15 cellular contexts compared by ENCODE assay signal in genomic region chr7:100897772-100898454, GRCh38. TPM values are rescaled to one million over a fixed set of nuclear protein-coding genes. Genes with fewer than 3 reads are reported as not detected.
DNase-seq lines count a peak whose midpoint lies in the region; ATAC-seq, FAIRE-seq and TF ChIP-seq lines count a peak whose summit lies in the region.
"Had no signal": no experiment of that assay in that cellular context is flagged by ENCODE, and none has a peak within 500 bp of the region (broad histone marks: within the 10 kb centered on the region; RNA-seq: fewer than 3 reads in every experiment).

No MANE protein-coding gene starts in this region.

- H3K4me3 Mint-ChIP-seq in WTC11 = peak overlapping the region; percentile 65

- 43 to 47% methylated on average over 13 of the region's 13 CpGs for WGBS in pancreas, 2 donors

- POLR2A ChIA-PET in WTC11 (lab: Charles Lee) = no interaction called here

- peaks cover 0 to 16% (median 5%) of the 10 kb centered on the region in 3 donors for H3K4me1 ChIP-seq in pancreas

- peaks cover 32% of the 10 kb centered on the region for H3K27me3 Mint-ChIP-seq in WTC11 (ENCODE audit: low read depth)

- no peaks in the 10 kb centered on the region for H3K36me3 ChIP-seq in pancreas
- H3K36me3 ChIP-seq: gastroesophageal sphincter, left ventricle myocardium inferior had no signal

- no peak for FAIRE-seq in pancreas (lab: Jason Lieb, UNC)
- FAIRE-seq: A204.1 had no signal

- no peaks in the 10 kb centered on the region for H3K9me3 Mint-ChIP-seq in WTC11

- no peaks in the 10 kb centered on the region for H3K27me3 ChIP-seq in pancreas

- DNase-seq in DMS153 (lab: John Stamatoyannopoulos, UW) (peak; percentile 59), DMS153 treated with DMSO at 0.1 percent for 48 hours (lab: John Stamatoyannopoulos, UW; ENCODE audit: unreplicated experiment) (no peak), WTC11 (ENCODE audit: low spot score) (no peak), left colon (peak; percentile 60 to 78), pancreas (peak in 2 of 6 donors; percentile 17 to 44)
- DNase-seq in activated CD8-positive, alpha-beta memory T cell treated with anti-CD3 and anti-CD28 coated beads for 24 hours = no peak
- DNase-seq: NCI-H1694 treated with DMSO at 0.1 percent for 48 hours, NCI-H446 treated with DMSO at 0.1 percent for 48 hours, SHP77 had no signal

- peak overlapping the region in 2 of 4 donors; percentile 33 to 72 for H3K27ac ChIP-seq in pancreas
- H3K27ac ChIP-seq: gastroesophageal sphincter, left ventricle myocardium inferior had no signal

- H3K27ac Mint-ChIP-seq in WTC11 = no peak overlapping the region

- H3K4me3 ChIP-seq in pancreas = no peak overlapping the region

- H3K9me3 ChIP-seq in pancreas = no peaks in the 10 kb centered on the region
- H3K9me3 ChIP-seq: gastroesophageal sphincter, left ventricle myocardium inferior had no signal

- CTCF ChIA-PET in WTC11 (lab: Charles Lee) = interaction anchor here (1.0 to 1.1 kb wide), 5 partner anchors 8 to 180 kb away, joined by 3 to 9 read pairs (median 3); partner anchors contain the start of gene UFSP1

- no peak for TF ChIP-seq CTCF in WTC11 (IDR thresholded peaks at IDR 0.05)
- TF ChIP-seq CTCF in pancreas (IDR thresholded peaks at IDR 0.05) = no peak

- intact Hi-C loops in left colon (cut with DNase I, micrococcal nuclease) (loop anchor here in 1 of 2 donors (10.0 kb wide), 1 partner anchor 167 kb away; no protein-coding TSS in a partner anchor), pancreas (cut with DNase I) (loop anchor here in 2 of 3 donors (2.0 to 10.0 kb wide), 2 partner anchors 163 to 167 kb away; no protein-coding TSS in a partner anchor)

- peaks cover 20% of the 10 kb centered on the region for H3K4me1 Mint-ChIP-seq in WTC11

- H3K36me3 Mint-ChIP-seq in WTC11 = no peaks in the 10 kb centered on the region

- ATAC-seq in WTC11 (no peak), left colon (peak; percentile 67), pancreas (peak; percentile 11 to 30 (median 25)), HG02642 (IDR thresholded peaks at IDR 0.05; ENCODE audit: poor library complexity, unreplicated experiment) (no peak), HG03469 (IDR thresholded peaks at IDR 0.05; ENCODE audit: unreplicated experiment) (no peak)

TF ChIP-seq in WTC11, 78 proteins besides CTCF, POLR2A, EP300 and RAD21:
- TF ChIP-seq EMX1 (CRISPR knock-in tag; IDR thresholded peaks at IDR 0.05) (no peak), PRDM15 (CRISPR knock-in tag; IDR thresholded peaks at IDR 0.05) (no peak), NR3C1 (CRISPR knock-in tag; conservative IDR thresholded peaks at IDR 0.05; ENCODE audit: low read depth) (no peak), SMAD3 (CRISPR knock-in tag; IDR thresholded peaks at IDR 0.05; ENCODE audit: borderline replicate concordance) (no peak), MAX (CRISPR knock-in tag; IDR thresholded peaks at IDR 0.05) (no peak), OVOL2 (CRISPR knock-in tag; IDR thresholded peaks at IDR 0.05; ENCODE audit: borderline replicate concordance) (no peak), CREM (CRISPR knock-in tag; IDR thresholded peaks at IDR 0.05) (no peak), TEAD1 (CRISPR knock-in tag; IDR thresholded peaks at IDR 0.05) (no peak), RELA (CRISPR knock-in tag; IDR thresholded peaks at IDR 0.05; ENCODE audit: borderline replicate concordance) (no peak)
- TF ChIP-seq, protein P1, sequence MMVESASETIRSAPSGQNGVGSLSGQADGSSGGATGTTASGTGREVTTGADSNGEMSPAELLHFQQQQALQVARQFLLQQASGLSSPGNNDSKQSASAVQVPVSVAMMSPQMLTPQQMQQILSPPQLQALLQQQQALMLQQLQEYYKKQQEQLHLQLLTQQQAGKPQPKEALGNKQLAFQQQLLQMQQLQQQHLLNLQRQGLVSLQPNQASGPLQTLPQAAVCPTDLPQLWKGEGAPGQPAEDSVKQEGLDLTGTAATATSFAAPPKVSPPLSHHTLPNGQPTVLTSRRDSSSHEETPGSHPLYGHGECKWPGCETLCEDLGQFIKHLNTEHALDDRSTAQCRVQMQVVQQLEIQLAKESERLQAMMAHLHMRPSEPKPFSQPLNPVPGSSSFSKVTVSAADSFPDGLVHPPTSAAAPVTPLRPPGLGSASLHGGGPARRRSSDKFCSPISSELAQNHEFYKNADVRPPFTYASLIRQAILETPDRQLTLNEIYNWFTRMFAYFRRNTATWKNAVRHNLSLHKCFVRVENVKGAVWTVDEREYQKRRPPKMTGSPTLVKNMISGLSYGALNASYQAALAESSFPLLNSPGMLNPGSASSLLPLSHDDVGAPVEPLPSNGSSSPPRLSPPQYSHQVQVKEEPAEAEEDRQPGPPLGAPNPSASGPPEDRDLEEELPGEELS (CRISPR knock-in tag; IDR thresholded peaks at IDR 0.05) = no peak

RNA-seq across cellular contexts. Expression of gene ACHE, which starts 2.2 kb away (rescaled TPM):
- 6.4 to 7.7 TPM (median 6.6 TPM) in 3 replicates for total RNA-seq in WTC11 (2021)
- 10 to 100 TPM; 18.4 to 29.2 TPM for total RNA-seq in left colon
- total RNA-seq in pancreas = 10 to 100 TPM in 1 of 6 donors, 1 to 10 TPM in 5; 1.2 to 10.9 (median 3.3) TPM
- 1 to 10 TPM; 2.2 to 4.1 TPM for polyA plus RNA-seq in pancreas
- polyA plus RNA-seq: CD14-positive monocyte had no signal

RNA-seq across cellular contexts. Expression of gene UFSP1, which starts 8.4 kb away (rescaled TPM):
- total RNA-seq in WTC11 (2021) (3.9 to 4.8 TPM (median 4.6 TPM) in 3 replicates), left colon (1 to 10 TPM; 2.2 to 2.7 TPM), pancreas (1 to 10 TPM in 5 of 6 donors, under 1 TPM in 1; 0.83 to 3.2 (median 2.1) TPM)
- 1 to 10 TPM; 5.2 to 6.3 TPM for polyA plus RNA-seq in pancreas

RNA-seq across cellular contexts. Expression of gene SRRT, which starts 23.0 kb away (rescaled TPM):
- total RNA-seq in WTC11 (2021) = 209 to 238 TPM (median 233 TPM) in 3 replicates
- 100 to 1,000 TPM in 1 of 2 donors, 10 to 100 TPM in 1; 85.9 to 116 TPM for total RNA-seq in left colon
- total RNA-seq in pancreas = 10 to 100 TPM; 39.2 to 83.5 (median 50.0) TPM
- 100 to 1,000 TPM; 139 to 179 TPM for polyA plus RNA-seq in pancreas

RNA-seq across cellular contexts. Expression of gene TRIP6, which starts 30.7 kb away (rescaled TPM):
- total RNA-seq in WTC11 (2021) = 128 to 140 TPM (median 130 TPM) in 3 replicates
- 10 to 100 TPM; 18.6 to 21.4 TPM for total RNA-seq in left colon
- total RNA-seq in pancreas = 10 to 100 TPM; 24.1 to 36.6 (median 33.1) TPM
- 10 to 100 TPM; 41.7 to 57.6 TPM for polyA plus RNA-seq in pancreas

RNA-seq across cellular contexts. Expression of gene SLC12A9, which starts 45.4 kb away (rescaled TPM):
- 32.6 to 39.3 TPM (median 34.1 TPM) in 3 replicates for total RNA-seq in WTC11 (2021)
- 10 to 100 TPM; 31.0 to 33.6 TPM for total RNA-seq in left colon
- 10 to 100 TPM; 11.9 to 20.8 (median 13.9) TPM for total RNA-seq in pancreas
- 10 to 100 TPM; 34.4 to 34.6 TPM for polyA plus RNA-seq in pancreas

Comparison
In these comparisons a context has a peak if more than half of its experiments do, and no peak if none do; other contexts are left out.
1. DNase-seq: peak in DMS153 (single experiment) and left colon (2 of 2); none in DMS153 treated with DMSO at 0.1 percent for 48 hours (single experiment), WTC11 (single experiment) and activated CD8-positive, alpha-beta memory T cell treated with anti-CD3 and anti-CD28 coated beads for 24 hours (single experiment).
2. ATAC-seq: peak in left colon (single experiment) and pancreas (4 of 4); none in WTC11 (single experiment), HG02642 (single experiment) and HG03469 (single experiment).